ENCODE assay signal across 18 cellular contexts in the genomic region with DNA sequence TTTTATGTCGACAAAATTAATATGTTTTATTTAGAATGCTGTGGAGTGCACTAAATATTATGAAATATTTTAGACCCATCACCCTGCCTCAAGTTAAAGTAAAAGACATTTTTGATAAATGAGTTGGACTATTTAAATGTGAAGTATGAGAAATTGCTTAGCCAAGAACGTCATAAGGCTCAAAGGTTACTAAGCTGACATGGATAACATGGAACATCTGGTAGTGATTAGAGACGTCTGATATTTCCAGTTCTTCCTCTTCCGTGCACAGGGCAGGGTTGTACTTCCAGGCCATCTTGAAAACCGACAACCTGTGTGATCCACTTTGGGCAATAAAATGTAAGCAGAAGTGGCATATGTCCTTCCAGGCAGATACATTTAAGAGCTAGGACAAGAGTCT. TPM values are rescaled to one million over a fixed set of nuclear protein-coding genes. Genes with fewer than 3 reads are reported as not detected.
DNase-seq lines count a peak whose midpoint lies in the region; ATAC-seq and TF ChIP-seq lines count a peak whose summit lies in the region.
"Had no signal": no experiment of that assay in that cellular context is flagged by ENCODE, and none has a peak within 500 bp of the region (broad histone marks: within the 10 kb centered on the region; RNA-seq: fewer than 3 reads in every experiment).

No MANE protein-coding gene starts in this region.

- H3K9me2 ChIP-seq in MM.1S (replicated peaks; ENCODE audit: insufficient read depth, low read length): no peaks in the 10 kb centered on the region

- intact Hi-C loops in vagina (cut with DNase I): loop anchor here (2.0 kb wide), 1 partner anchor 57 kb away; a partner anchor contains a TSS
- intact Hi-C loops in naive thymus-derived CD4-positive, alpha-beta T cell (cut with micrococcal nuclease): no loop called here

- no peaks in the 10 kb centered on the region for H3K79me2 ChIP-seq in MM.1S (ENCODE audit: low read length)

- CTCF ChIA-PET in naive thymus-derived CD4-positive, alpha-beta T cell (lab: Charles Lee): no interaction called here

- peaks cover 47% of the 10 kb centered on the region for H3K4me1 Mint-ChIP-seq in nephron
- H3K4me1 Mint-ChIP-seq in mesothelial cell of epicardium: peaks cover 7% of the 10 kb centered on the region
- peaks cover 0 to 18% (median 0%) of the 10 kb centered on the region in 7 donors for H3K4me1 Mint-ChIP-seq in naive thymus-derived CD4-positive, alpha-beta T cell

- no peak for ATAC-seq in naive thymus-derived CD4-positive, alpha-beta T cell
- ATAC-seq: activated T-cell treated with anti-CD3 and anti-CD28 coated beads, Interleukin-2, amount 50 U/mL, for 72 hours had no signal

- no peak overlapping the region for H3K4me2 ChIP-seq in MM.1S (ENCODE audit: low read depth, low read length)

- H3K27me3 Mint-ChIP-seq in nephron (ENCODE audit: low read depth) (peaks cover 7% of the 10 kb centered on the region), mesothelial cell of epicardium (ENCODE audit: low read depth) (peaks cover 55% of the 10 kb centered on the region)
- peaks cover 23 to 39% (median 29%) of the 10 kb centered on the region in 5 donors for H3K27me3 Mint-ChIP-seq in naive thymus-derived CD4-positive, alpha-beta T cell

- peak; percentile 8 for DNase-seq in NOMO-1 treated with DMSO at 0.1 percent for 48 hours (lab: John Stamatoyannopoulos, UW; ENCODE audit: unreplicated experiment)
- no peak for DNase-seq in NOMO-1 treated with dmso at 0.1 percent for 144 hours (lab: John Stamatoyannopoulos, UW; ENCODE audit: unreplicated experiment)
- peak; percentile 91 for DNase-seq in fibroblast of pulmonary artery (ENCODE audit: low read depth)
- peak in 1 of 2 donors; percentile 79 for DNase-seq in vagina (ENCODE audit: extremely low spot score in 2 of 2)
- no peak for DNase-seq in mesothelial cell of epicardium (ENCODE audit: low spot score in 2 of 2, unreplicated experiment in 2 of 2)
- DNase-seq in naive thymus-derived CD4-positive, alpha-beta T cell: no peak
- DNase-seq in MM.1S: no peak
- DNase-seq: activated CD4-positive, alpha-beta T cell treated with anti-CD3 and anti-CD28 coated beads, Interleukin-2, amount 10 ng/mL, durations not matched to agents 7 days and 5 days; activated T-cell treated with anti-CD3 and anti-CD28 coated beads, Interleukin-2, amount 50 U/mL, for 72 hours; nucleus accumbens; stimulated activated CD4-positive, alpha-beta T cell treated with anti-CD3 and anti-CD28 coated beads, Interleukin-15, amount 100 ng/mL, for 24 hours; T1000 had no signal

- H3K9ac ChIP-seq in MM.1S (ENCODE audit: low read length): no peak overlapping the region

- POLR2A ChIA-PET in naive thymus-derived CD4-positive, alpha-beta T cell (lab: Charles Lee): no interaction called here

- H3K4me3 Mint-ChIP-seq in nephron: peak overlapping the region in 1 of 3 experiments; percentile 14
- H3K4me3 Mint-ChIP-seq in mesothelial cell of epicardium: no peak overlapping the region
- no peak overlapping the region for H3K4me3 Mint-ChIP-seq in naive thymus-derived CD4-positive, alpha-beta T cell
- H3K4me3 Mint-ChIP-seq: activated CD4-positive, alpha-beta T cell treated with anti-CD3 and anti-CD28 coated beads, Interleukin-2, amount 10 ng/mL, durations not matched to agents 7 days and 5 days; activated T-cell treated with anti-CD3 and anti-CD28 coated beads, Interleukin-2, amount 50 U/mL, for 72 hours had no signal

- H3K27ac Mint-ChIP-seq in nephron (peak overlapping the region; percentile 5 to 56 (median 51)), mesothelial cell of epicardium (no peak overlapping the region)
- H3K27ac Mint-ChIP-seq in naive thymus-derived CD4-positive, alpha-beta T cell: no peak overlapping the region
- H3K27ac Mint-ChIP-seq: activated CD4-positive, alpha-beta T cell treated with anti-CD3 and anti-CD28 coated beads, Interleukin-2, amount 10 ng/mL, durations not matched to agents 7 days and 5 days; activated T-cell treated with anti-CD3 and anti-CD28 coated beads, Interleukin-2, amount 50 U/mL, for 72 hours had no signal

- H3K4me3 ChIP-seq in fibroblast of pulmonary artery (replicated peaks; ENCODE audit: low read depth, low read length): no peak overlapping the region
- H3K4me3 ChIP-seq in vagina: no peak overlapping the region
- no peak overlapping the region for H3K4me3 ChIP-seq in naive thymus-derived CD4-positive, alpha-beta T cell (ENCODE audit: low read length)
- no peak overlapping the region for H3K4me3 ChIP-seq in MM.1S (ENCODE audit: low read length)

- H3K9me3 Mint-ChIP-seq in nephron (no peaks in the 10 kb centered on the region), mesothelial cell of epicardium (no peaks in the 10 kb centered on the region)
- no peaks in the 10 kb centered on the region for H3K9me3 Mint-ChIP-seq in naive thymus-derived CD4-positive, alpha-beta T cell
- H3K9me3 Mint-ChIP-seq: activated CD4-positive, alpha-beta T cell treated with anti-CD3 and anti-CD28 coated beads, Interleukin-2, amount 10 ng/mL, durations not matched to agents 7 days and 5 days; activated T-cell treated with anti-CD3 and anti-CD28 coated beads, Interleukin-2, amount 50 U/mL, for 72 hours had no signal

- no peaks in the 10 kb centered on the region for H3K9me3 ChIP-seq in vagina
- H3K9me3 ChIP-seq in naive thymus-derived CD4-positive, alpha-beta T cell (ENCODE audit: control insufficient read depth in 2 of 3, low read length in 3 of 3): no peaks in the 10 kb centered on the region
- H3K9me3 ChIP-seq in MM.1S (replicated peaks; ENCODE audit: insufficient read depth, low read length): no peaks in the 10 kb centered on the region

- H3K36me3 Mint-ChIP-seq in nephron (ENCODE audit: low read depth) (no peaks in the 10 kb centered on the region), mesothelial cell of epicardium (no peaks in the 10 kb centered on the region)
- no peaks in the 10 kb centered on the region for H3K36me3 Mint-ChIP-seq in naive thymus-derived CD4-positive, alpha-beta T cell

- TF ChIP-seq CTCF in fibroblast of pulmonary artery (IDR thresholded peaks at IDR 0.05; ENCODE audit: low read length, missing control alignments): no peak
- no peak for TF ChIP-seq CTCF in nephron (IDR thresholded peaks at IDR 0.05; ENCODE audit: unreplicated experiment in 3 of 3)
- no peak for TF ChIP-seq CTCF in vagina (IDR thresholded peaks at IDR 0.05)
- no peak for TF ChIP-seq CTCF in mesothelial cell of epicardium (IDR thresholded peaks at IDR 0.05; ENCODE audit: unreplicated experiment)
- no peak for TF ChIP-seq CTCF in MM.1S (IDR thresholded peaks at IDR 0.05; ENCODE audit: low read length)

- H3K36me3 ChIP-seq in vagina (no peaks in the 10 kb centered on the region), MM.1S (replicated peaks; ENCODE audit: insufficient read depth, low read length) (no peaks in the 10 kb centered on the region)
- H3K36me3 ChIP-seq in naive thymus-derived CD4-positive, alpha-beta T cell (ENCODE audit: control insufficient read depth in 2 of 3, insufficient read depth in 3 of 3, low read length in 3 of 3): no peaks in the 10 kb centered on the region

- H3K27me3 ChIP-seq in vagina (no peaks in the 10 kb centered on the region), MM.1S (replicated peaks; ENCODE audit: insufficient read depth, low read length) (no peaks in the 10 kb centered on the region)
- H3K27me3 ChIP-seq in naive thymus-derived CD4-positive, alpha-beta T cell (ENCODE audit: control insufficient read depth in 2 of 2, insufficient read depth in 2 of 2, low read length in 2 of 2): no peaks in the 10 kb centered on the region

- no peak for TF ChIP-seq POLR2A in vagina (IDR thresholded peaks at IDR 0.05)

- H3K27ac ChIP-seq in vagina: peak overlapping the region; percentile 12
- H3K27ac ChIP-seq in naive thymus-derived CD4-positive, alpha-beta T cell (ENCODE audit: low read depth, low read length): no peak overlapping the region
- H3K27ac ChIP-seq in MM.1S (ENCODE audit: low read length): no peak overlapping the region
- H3K27ac ChIP-seq: 22Rv1, epithelial cell of prostate had no signal

- H4K20me1 ChIP-seq in MM.1S (ENCODE audit: insufficient read depth, low read length): no peaks in the 10 kb centered on the region

- H3K4me1 ChIP-seq in vagina (peaks cover 54% of the 10 kb centered on the region), MM.1S (ENCODE audit: low read length) (peaks cover 22% of the 10 kb centered on the region)
- H3K4me1 ChIP-seq in naive thymus-derived CD4-positive, alpha-beta T cell (ENCODE audit: control insufficient read depth in 2 of 2, insufficient read depth in 2 of 2, low read length in 2 of 2): no peaks in the 10 kb centered on the region

- H3F3A ChIP-seq in MM.1S (ENCODE audit: insufficient read depth, low read length): no peaks in the 10 kb centered on the region

- H2AFZ ChIP-seq in MM.1S (ENCODE audit: low read length): no peak overlapping the region

RNA-seq across cellular contexts. Expression of a gene that starts 7.2 kb away (rescaled TPM):
- total RNA-seq in vagina: 1.5 TPM
- total RNA-seq in mesothelial cell of epicardium: not detected in 3 replicates
- total RNA-seq in naive thymus-derived CD4-positive, alpha-beta T cell: not detected
- polyA plus RNA-seq in naive thymus-derived CD4-positive, alpha-beta T cell: not detected
- total RNA-seq: activated CD4-positive, alpha-beta T cell treated with anti-CD3 and anti-CD28 coated beads, Interleukin-2, amount 10 ng/mL, durations not matched to agents 7 days and 5 days; activated T-cell treated with anti-CD3 and anti-CD28 coated beads, Interleukin-2, amount 50 U/mL, for 72 hours; chondrocyte had no signal

RNA-seq across cellular contexts. Expression of a gene that starts 26.5 kb away (rescaled TPM):
- 1.2 TPM for total RNA-seq in vagina
- total RNA-seq in mesothelial cell of epicardium: not detected in 3 replicates
- not detected for total RNA-seq in naive thymus-derived CD4-positive, alpha-beta T cell
- not detected for polyA plus RNA-seq in naive thymus-derived CD4-positive, alpha-beta T cell
- total RNA-seq: activated CD4-positive, alpha-beta T cell treated with anti-CD3 and anti-CD28 coated beads, Interleukin-2, amount 10 ng/mL, durations not matched to agents 7 days and 5 days; activated T-cell treated with anti-CD3 and anti-CD28 coated beads, Interleukin-2, amount 50 U/mL, for 72 hours; chondrocyte; temporal lobe had no signal

RNA-seq across cellular contexts. Expression of a gene that starts 42.1 kb away (rescaled TPM):
- total RNA-seq in vagina: not detected
- not detected in 3 replicates for total RNA-seq in mesothelial cell of epicardium
- not detected for total RNA-seq in naive thymus-derived CD4-positive, alpha-beta T cell
- not detected for polyA plus RNA-seq in naive thymus-derived CD4-positive, alpha-beta T cell
- total RNA-seq: activated CD4-positive, alpha-beta T cell treated with anti-CD3 and anti-CD28 coated beads, Interleukin-2, amount 10 ng/mL, durations not matched to agents 7 days and 5 days; activated T-cell treated with anti-CD3 and anti-CD28 coated beads, Interleukin-2, amount 50 U/mL, for 72 hours; chondrocyte; temporal lobe had no signal

RNA-seq across cellular contexts. Expression of a gene that starts 44.2 kb away (rescaled TPM):
- 2.2 TPM for total RNA-seq in vagina
- not detected in 3 replicates for total RNA-seq in mesothelial cell of epicardium
- total RNA-seq in naive thymus-derived CD4-positive, alpha-beta T cell: not detected
- not detected for polyA plus RNA-seq in naive thymus-derived CD4-positive, alpha-beta T cell
- total RNA-seq: activated CD4-positive, alpha-beta T cell treated with anti-CD3 and anti-CD28 coated beads, Interleukin-2, amount 10 ng/mL, durations not matched to agents 7 days and 5 days; activated T-cell treated with anti-CD3 and anti-CD28 coated beads, Interleukin-2, amount 50 U/mL, for 72 hours; chondrocyte had no signal

RNA-seq across cellular contexts. Expression of a gene that starts 51.0 kb away (rescaled TPM):
- not detected for total RNA-seq in vagina
- total RNA-seq in mesothelial cell of epicardium: not detected in 3 replicates
- 10 to 100 TPM in 1 of 5 experiments, not detected in 4; 17.4 TPM for total RNA-seq in naive thymus-derived CD4-positive, alpha-beta T cell
- polyA plus RNA-seq in naive thymus-derived CD4-positive, alpha-beta T cell: not detected
- total RNA-seq: activated T-cell treated with anti-CD3 and anti-CD28 coated beads, Interleukin-2, amount 50 U/mL, for 72 hours; chondrocyte; mesenteric fat pad; temporal lobe had no signal

Comparison
In these comparisons a context has a peak if more than half of its experiments do, and no peak if none do; other contexts are left out.
1. DNase-seq: peak in NOMO-1 treated with DMSO at 0.1 percent for 48 hours (single experiment) and fibroblast of pulmonary artery (single experiment); none in NOMO-1 treated with dmso at 0.1 percent for 144 hours (single experiment), mesothelial cell of epicardium (0 of 2), naive thymus-derived CD4-positive, alpha-beta T cell (0 of 9) and MM.1S (single experiment).
2. H3K27ac Mint-ChIP-seq: peak in nephron (3 of 3); none in mesothelial cell of epicardium (single experiment) and naive thymus-derived CD4-positive, alpha-beta T cell (0 of 9).